In genomic region chr22:36359172-36359973, GRCh38 we compare ENCODE assay signal across 8 cellular contexts. TPM values are rescaled to one million over a fixed set of nuclear protein-coding genes. Genes with fewer than 3 reads are reported as not detected.
DNase-seq lines count a peak whose midpoint lies in the region; ATAC-seq, FAIRE-seq and TF ChIP-seq lines count a peak whose summit lies in the region.

No MANE protein-coding gene starts in this region.

- H3K4me1 ChIP-seq in IMR-90 (ENCODE audit: control insufficient read depth, insufficient read depth, low read length) (peaks cover 69% of the 10 kb centered on the region), colonic mucosa (peaks cover 41% of the 10 kb centered on the region)

- no peaks in the 10 kb centered on the region for H3K27me3 Mint-ChIP-seq in osteocyte (ENCODE audit: unreplicated experiment)

- H3K36me3 ChIP-seq in IMR-90 (ENCODE audit: control insufficient read depth, insufficient read depth, low read length): peaks cover 26% of the 10 kb centered on the region
- H3K36me3 ChIP-seq in colonic mucosa: no peaks in the 10 kb centered on the region

- dilution Hi-C loops in IMR-90 (cut with HindIII; ENCODE audit: low sequenced_read_pairs, unreplicated experiment): no loop called here

- ATAC-seq in IMR-90 (ENCODE audit: low read depth): no peak
- no peak for ATAC-seq in HG03342 (IDR thresholded peaks at IDR 0.05; ENCODE audit: unreplicated experiment)

- peak overlapping the region; percentile 98 for H3K27ac Mint-ChIP-seq in osteocyte (ENCODE audit: unreplicated experiment)

- no peak overlapping the region for H2AFZ ChIP-seq in IMR-90 (replicated peaks; ENCODE audit: low read length, poor library complexity)

- peak overlapping the region; percentile 80; the same call in 1 of the 3 replicates for H2BK15ac ChIP-seq in IMR-90 (ENCODE audit: low read depth, low read length)

- DNase-seq in GM13976 (ENCODE audit: low spot score) (peak; percentile 77), IMR-90 (no peak), colonic mucosa (no peak), osteocyte (ENCODE audit: extremely low spot score, unreplicated experiment) (no peak), NCI-H2171 treated with DMSO at 0.1 percent for 48 hours (lab: John Stamatoyannopoulos, UW) (no peak), medulla oblongata (ENCODE audit: extremely low spot score) (no peak), RCC 7860 (ENCODE audit: low spot score) (no peak)

- peaks cover 67% of the 10 kb centered on the region for H3K9me1 ChIP-seq in IMR-90 (ENCODE audit: insufficient read depth, low read length)

- H3K9me3 ChIP-seq in IMR-90 (ENCODE audit: control insufficient read depth, insufficient read depth, low read length) (no peaks in the 10 kb centered on the region), colonic mucosa (no peaks in the 10 kb centered on the region)

- H3K4me3 ChIP-seq in IMR-90 (ENCODE audit: insufficient read depth, low read depth, low read length): no peak overlapping the region
- H3K4me3 ChIP-seq in colonic mucosa: no peak overlapping the region

- peak overlapping the region; percentile 74 for H3K18ac ChIP-seq in IMR-90 (ENCODE audit: low read depth, low read length)

- no peak for FAIRE-seq in RCC 7860 (lab: Jason Lieb, UNC)

- H4K5ac ChIP-seq in IMR-90 (ENCODE audit: low read depth, low read length): peak overlapping the region; percentile 43

- H3K36me3 Mint-ChIP-seq in osteocyte (ENCODE audit: unreplicated experiment): peaks cover 7% of the 10 kb centered on the region

- H4K20me1 ChIP-seq in IMR-90 (ENCODE audit: insufficient read depth, low read length): peaks cover 100% of the 10 kb centered on the region

- peak overlapping the region; percentile 81 for H2BK120ac ChIP-seq in IMR-90 (ENCODE audit: low read depth, low read length)

- H3K27ac ChIP-seq in IMR-90 (ENCODE audit: insufficient read depth, low read length): peak overlapping the region; percentile 64
- peak overlapping the region; percentile 20 for H3K27ac ChIP-seq in colonic mucosa

- peak overlapping the region; percentile 49 for H4K91ac ChIP-seq in IMR-90 (ENCODE audit: insufficient read depth, low read depth, low read length)

- peak overlapping the region; percentile 24; the same call in 1 of the 2 replicates for H3K9ac ChIP-seq in IMR-90 (ENCODE audit: low read depth, low read length)
- H3K9ac ChIP-seq in colonic mucosa (ENCODE audit: low read depth in 2 of 2, low read length in 2 of 2): peak overlapping the region in 1 of 2 donors; percentile 12

- H2BK20ac ChIP-seq in IMR-90 (ENCODE audit: low read depth, low read length): peak overlapping the region; percentile 72; the same call in 1 of the 2 replicates

- peak overlapping the region; percentile 89 for H3K4ac ChIP-seq in IMR-90 (ENCODE audit: low read depth, low read length)

- peak overlapping the region; percentile 29 for H3K4me2 ChIP-seq in IMR-90 (ENCODE audit: low read depth, low read length)

- 80% methylated on average over 2 of the region's 5 CpGs; no CpG with 5 or more reads in 1 of the 2 experiments for WGBS in IMR-90 (ENCODE audit: extremely low coverage in 2 of 2, insufficient read length in 1 of 2), 2 experiments

- H4K8ac ChIP-seq in IMR-90 (ENCODE audit: low read depth in 2 of 2, low read length in 2 of 2): peak overlapping the region; percentile 29 to 76; a peak in 3 of 4 replicates

- no peak overlapping the region for H3K4me3 Mint-ChIP-seq in osteocyte (ENCODE audit: unreplicated experiment)

- in situ Hi-C loops in GM13976 (cut with MboI; ENCODE audit: low sequenced_read_pairs, unreplicated experiment) (no loop called here), IMR-90 (cut with MboI; ENCODE audit: low sequenced_read_pairs) (no loop called here)

- peaks cover 98% of the 10 kb centered on the region for H3K4me1 Mint-ChIP-seq in osteocyte (ENCODE audit: unreplicated experiment)

- H2AK9ac ChIP-seq in IMR-90 (replicated peaks; ENCODE audit: low read depth, low read length, poor library complexity): peak overlapping the region; percentile 71

- H2AK5ac ChIP-seq in IMR-90 (ENCODE audit: low read depth, low read length): peak overlapping the region; percentile 87

- H3K27me3 ChIP-seq in IMR-90 (ENCODE audit: control insufficient read depth, insufficient read depth, low read length) (no peaks in the 10 kb centered on the region), colonic mucosa (no peaks in the 10 kb centered on the region)

- POLR2A ChIA-PET in IMR-90 (lab: Charles Lee; ENCODE audit: unreplicated experiment): no interaction called here

- CTCF ChIA-PET in IMR-90 (lab: Yijun Ruan, JAX): no interaction called here

- TF ChIP-seq RAD21 in IMR-90 (IDR thresholded peaks at IDR 0.05; ENCODE audit: low read length): no peak

- intact Hi-C loops in IMR-90 (cut with micrococcal nuclease): no loop called here
- intact Hi-C loops in colonic mucosa (cut with DNase I): no loop called here

- H3K79me1 ChIP-seq in IMR-90 (ENCODE audit: low read depth in 1 of 2, low read length in 2 of 2): peaks cover 0 to 63% of the 10 kb centered on the region in 2 experiments; a peak in 2 of 4 replicates

- peak overlapping the region; percentile 69 for H3K14ac ChIP-seq in IMR-90 (replicated peaks; ENCODE audit: low read depth, low read length)

- BruUV-seq in IMR-90 (replicated peaks; lab: Mats Ljungman, UMichigan): no TSS peak

- H3K23ac ChIP-seq in IMR-90 (ENCODE audit: low read depth, low read length): peak overlapping the region; percentile 91

- no peak for TF ChIP-seq POLR2A in IMR-90 (IDR thresholded peaks at IDR 0.05; ENCODE audit: low read depth, low read length)

- TF ChIP-seq CTCF in GM13976 (IDR thresholded peaks at IDR 0.05; ENCODE audit: borderline replicate concordance, control extremely low read depth, extremely low read depth, insufficient read depth, missing control alignments) (no peak), IMR-90 (conservative IDR thresholded peaks at IDR 0.05; ENCODE audit: low read depth, low read length) (no peak), colonic mucosa (IDR thresholded peaks at IDR 0.05) (no peak), osteocyte (IDR thresholded peaks at IDR 0.05) (no peak)

- H2BK5ac ChIP-seq in IMR-90 (ENCODE audit: low read depth, low read length, poor library complexity, severe bottlenecking): peak overlapping the region; percentile 89

- peak overlapping the region; percentile 55 for H3K56ac ChIP-seq in IMR-90 (ENCODE audit: extremely low read depth, insufficient read depth, low read length)

- no peaks in the 10 kb centered on the region for H3K9me3 Mint-ChIP-seq in osteocyte (ENCODE audit: unreplicated experiment)

TF ChIP-seq in IMR-90, 13 proteins besides CTCF, POLR2A, EP300 and RAD21:
- no peak for TF ChIP-seq BHLHE40 (IDR thresholded peaks at IDR 0.05; ENCODE audit: low read depth, low read length)
TF ChIP-seq in IMR-90: peak in this region for 0.

RNA-seq across cellular contexts. Expression of gene MYH9, which starts 28.4 kb away (rescaled TPM):
- 554 and 783 TPM in 2 replicates for total RNA-seq in IMR-90 (2012; rRNA removed)
- 475 and 507 TPM in 2 replicates for polyA plus RNA-seq in IMR-90 (2012; rRNA removed)
- polyA plus RNA-seq in IMR-90 (2012; cell fraction: cytosol; rRNA removed): 197 and 382 TPM in 2 replicates
- 449 and 493 TPM in 2 replicates for polyA plus RNA-seq in IMR-90 (2012; cell fraction: nucleus; rRNA removed; ENCODE audit: low replicate concordance)
- 100 to 1,000 TPM; 711 to 719 TPM for total RNA-seq in colonic mucosa
- 938 and 1,044 TPM in 2 replicates for total RNA-seq in osteocyte
